ENCODE assay signal across 8 cellular contexts in genomic region chr5:52799983-52800393, GRCh38. TPM values are rescaled to one million over a fixed set of nuclear protein-coding genes. Genes with fewer than 3 reads are reported as not detected.
DNase-seq lines count a peak whose midpoint lies in the region; ATAC-seq and TF ChIP-seq lines count a peak whose summit lies in the region.

No MANE protein-coding gene starts in this region.

- DNase-seq in NCI-H146 (lab: John Stamatoyannopoulos, UW) (peak; percentile 95), T follicular helper cell (ENCODE audit: low read depth) (peak; percentile 90), adrenal gland (peak; percentile 95 to 97 (median 96)), heart right ventricle (peak; percentile 94 to 98), posterior vena cava (ENCODE audit: low spot score) (peak; percentile 99), upper lobe of left lung (peak; percentile 95 to 100)

- ATAC-seq in GM18498 (IDR thresholded peaks at IDR 0.05; ENCODE audit: unreplicated experiment) (peak; percentile 75), HG02884 (IDR thresholded peaks at IDR 0.05; ENCODE audit: unreplicated experiment) (peak; percentile 78), heart right ventricle (peak; percentile 92 to 98 (median 94)), upper lobe of left lung (ENCODE audit: low FRiP score in 2 of 2) (peak; percentile 96 to 97)

- peaks cover 38 to 80% of the 10 kb centered on the region in 2 donors for H3K4me1 ChIP-seq in adrenal gland (replicated peaks in 1 of 2)
- H3K4me1 ChIP-seq in heart right ventricle: peaks cover 0 to 94% (median 71%) of the 10 kb centered on the region in 9 donors
- peaks cover 50 to 72% (median 61%) of the 10 kb centered on the region in 4 donors for H3K4me1 ChIP-seq in upper lobe of left lung

- TF ChIP-seq POLR2A in adrenal gland (IDR thresholded peaks at IDR 0.05) (peak; percentile 69 to 91), upper lobe of left lung (IDR thresholded peaks at IDR 0.05) (peak in 3 of 4 donors; percentile 52 to 83 (median 81))

- peak overlapping the region; percentile 44 to 78 (median 72) for H3K4me3 ChIP-seq in adrenal gland
- H3K4me3 ChIP-seq in heart right ventricle: peak overlapping the region; percentile 56 to 80 (median 68)
- H3K4me3 ChIP-seq in upper lobe of left lung: peak overlapping the region; percentile 60 to 74 (median 68)

- intact Hi-C loops in adrenal gland (cut with DNase I): loop anchor here in 1 of 2 donors (10.0 kb wide), 1 partner anchor 105 kb away; no protein-coding TSS in a partner anchor
- intact Hi-C loops in heart right ventricle (cut with DNase I): loop anchor here in 5 of 10 donors (2.0 to 10.0 kb wide), 5 partner anchors 41 to 305 kb away; partner anchors contain the start of gene MOCS2 (in 1 of the 5)
- intact Hi-C loops in posterior vena cava (cut with DNase I): loop anchor here (5.0 to 10.0 kb wide), 2 partner anchors 37 to 115 kb away; no protein-coding TSS in a partner anchor

- no peaks in the 10 kb centered on the region for H3K27me3 ChIP-seq in adrenal gland
- H3K27me3 ChIP-seq in heart right ventricle: no peaks in the 10 kb centered on the region
- H3K27me3 ChIP-seq in upper lobe of left lung: no peaks in the 10 kb centered on the region

- H3K9me3 ChIP-seq in adrenal gland (replicated peaks in 1 of 3) (no peaks in the 10 kb centered on the region), heart right ventricle (no peaks in the 10 kb centered on the region), upper lobe of left lung (no peaks in the 10 kb centered on the region)

- H3K27ac ChIP-seq in adrenal gland (peak overlapping the region; percentile 94 to 99 (median 97)), heart right ventricle (peak overlapping the region; percentile 77 to 97 (median 94)), upper lobe of left lung (peak overlapping the region; percentile 90 to 93 (median 92))

- TF ChIP-seq EP300 in upper lobe of left lung (IDR thresholded peaks at IDR 0.05): no peak

- no peak for TF ChIP-seq CTCF in adrenal gland (IDR thresholded peaks at IDR 0.05)
- no peak for TF ChIP-seq CTCF in heart right ventricle (IDR thresholded peaks at IDR 0.05)
- peak in 1 of 6 experiments; percentile 12 for TF ChIP-seq CTCF in upper lobe of left lung (IDR thresholded peaks at IDR 0.05)

- H3K36me3 ChIP-seq in adrenal gland (replicated peaks in 1 of 2) (peaks cover 0 to 8% of the 10 kb centered on the region in 2 donors), heart right ventricle (peaks cover 0 to 38% (median 0%) of the 10 kb centered on the region in 9 donors), upper lobe of left lung (peaks cover 0 to 14% (median 0%) of the 10 kb centered on the region in 4 donors)

- 1% methylated on average over 26 to 34 of the region's 34 CpGs for WGBS in adrenal gland, 4 donors
- WGBS in heart right ventricle, 2 donors: 0% methylated on average over 34 of the region's 34 CpGs
- 0 to 1% methylated on average over 10 to 34 of the region's 34 CpGs for WGBS in upper lobe of left lung, 2 donors

RNA-seq across cellular contexts. Expression of gene ITGA1, which starts 12.3 kb away (rescaled TPM):
- total RNA-seq in adrenal gland (100 to 1,000 TPM; 137 to 371 (median 157) TPM), heart right ventricle (10 to 100 TPM; 17.7 to 48.2 (median 25.4) TPM), posterior vena cava (100 to 1,000 TPM; 134 to 213 TPM), upper lobe of left lung (100 to 1,000 TPM in 1 of 6 donors, 10 to 100 TPM in 5; 19.9 to 134 (median 60.8) TPM)
- polyA plus RNA-seq in adrenal gland (10 to 100 TPM; 30.0 to 80.3 (median 39.5) TPM), heart right ventricle (10 to 100 TPM in 1 of 2 donors, 1 to 10 TPM in 1; 7.7 to 11.6 TPM)

RNA-seq across cellular contexts. Expression of gene PELO, which starts 12.3 kb away (rescaled TPM):
- total RNA-seq in adrenal gland: 100 to 1,000 TPM in 3 of 8 donors, 10 to 100 TPM in 5; 60.3 to 147 (median 79.7) TPM
- polyA plus RNA-seq in adrenal gland: 10 to 100 TPM; 17.8 to 52.4 (median 27.9) TPM
- 10 to 100 TPM; 14.7 to 28.1 (median 22.2) TPM for total RNA-seq in heart right ventricle
- 10 to 100 TPM in 1 of 2 donors, 1 to 10 TPM in 1; 4.7 to 15.5 TPM for polyA plus RNA-seq in heart right ventricle
- total RNA-seq in posterior vena cava: 10 to 100 TPM; 49.4 to 61.8 TPM
- 10 to 100 TPM; 15.0 to 42.3 (median 28.7) TPM for total RNA-seq in upper lobe of left lung

Comparison
In these comparisons a context has a peak if more than half of its experiments do, and no peak if none do; other contexts are left out.
1. Peak in every context shown above with its lines: DNase-seq, ATAC-seq, H3K4me3 ChIP-seq and H3K27ac ChIP-seq.